In genomic region chr12:89525824-89526770, GRCh38 we compare ENCODE assay signal across 1 cellular context.
A peak's percentile ranks its signal among the peaks of the same experiment; 100 is the strongest.
TF ChIP-seq lines count a peak whose summit lies in the region.

POC1B (minus strand) TSS chr12:89526047; CDS start chr12:89525895, 152 bp downstream.

TF ChIP-seq in HepG2, 621 proteins besides CTCF, POLR2A, EP300 and RAD21 (continued from another document and continues in another):
- TF ChIP-seq, protein P1, sequence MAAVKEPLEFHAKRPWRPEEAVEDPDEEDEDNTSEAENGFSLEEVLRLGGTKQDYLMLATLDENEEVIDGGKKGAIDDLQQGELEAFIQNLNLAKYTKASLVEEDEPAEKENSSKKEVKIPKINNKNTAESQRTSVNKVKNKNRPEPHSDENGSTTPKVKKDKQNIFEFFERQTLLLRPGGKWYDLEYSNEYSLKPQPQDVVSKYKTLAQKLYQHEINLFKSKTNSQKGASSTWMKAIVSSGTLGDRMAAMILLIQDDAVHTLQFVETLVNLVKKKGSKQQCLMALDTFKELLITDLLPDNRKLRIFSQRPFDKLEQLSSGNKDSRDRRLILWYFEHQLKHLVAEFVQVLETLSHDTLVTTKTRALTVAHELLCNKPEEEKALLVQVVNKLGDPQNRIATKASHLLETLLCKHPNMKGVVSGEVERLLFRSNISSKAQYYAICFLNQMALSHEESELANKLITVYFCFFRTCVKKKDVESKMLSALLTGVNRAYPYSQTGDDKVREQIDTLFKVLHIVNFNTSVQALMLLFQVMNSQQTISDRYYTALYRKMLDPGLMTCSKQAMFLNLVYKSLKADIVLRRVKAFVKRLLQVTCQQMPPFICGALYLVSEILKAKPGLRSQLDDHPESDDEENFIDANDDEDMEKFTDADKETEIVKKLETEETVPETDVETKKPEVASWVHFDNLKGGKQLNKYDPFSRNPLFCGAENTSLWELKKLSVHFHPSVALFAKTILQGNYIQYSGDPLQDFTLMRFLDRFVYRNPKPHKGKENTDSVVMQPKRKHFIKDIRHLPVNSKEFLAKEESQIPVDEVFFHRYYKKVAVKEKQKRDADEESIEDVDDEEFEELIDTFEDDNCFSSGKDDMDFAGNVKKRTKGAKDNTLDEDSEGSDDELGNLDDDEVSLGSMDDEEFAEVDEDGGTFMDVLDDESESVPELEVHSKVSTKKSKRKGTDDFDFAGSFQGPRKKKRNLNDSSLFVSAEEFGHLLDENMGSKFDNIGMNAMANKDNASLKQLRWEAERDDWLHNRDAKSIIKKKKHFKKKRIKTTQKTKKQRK (IDR thresholded peaks at IDR 0.05; ENCODE audit: low read length): no peak
- peak; percentile 86 for TF ChIP-seq ZNF350 (CRISPR knock-in tag; IDR thresholded peaks at IDR 0.05; ENCODE audit: borderline replicate concordance, low read depth)
- TF ChIP-seq PRDM4 (CRISPR knock-in tag; IDR thresholded peaks at IDR 0.05; ENCODE audit: borderline replicate concordance): no peak
- TF ChIP-seq PAXIP1 (CRISPR knock-in tag; conservative IDR thresholded peaks at IDR 0.05): 0 out of 2 replicates have a peak, but pooled peaks have one; percentile 21
- no peak for TF ChIP-seq ZNF7 (CRISPR knock-in tag; IDR thresholded peaks at IDR 0.05)
- TF ChIP-seq IRF1 (CRISPR knock-in tag; IDR thresholded peaks at IDR 0.05; ENCODE audit: low read depth): no peak
- TF ChIP-seq MIER2 (CRISPR knock-in tag; IDR thresholded peaks at IDR 0.05): 0 out of 2 replicates have a peak, but pooled peaks have one; percentile 29
- peak; percentile 64; the same call in 1 of the 2 replicates for TF ChIP-seq PHF8 (CRISPR knock-in tag; IDR thresholded peaks at IDR 0.05)
- no peak for TF ChIP-seq ZNF335 (CRISPR knock-in tag; IDR thresholded peaks at IDR 0.05)
- TF ChIP-seq, protein P2, sequence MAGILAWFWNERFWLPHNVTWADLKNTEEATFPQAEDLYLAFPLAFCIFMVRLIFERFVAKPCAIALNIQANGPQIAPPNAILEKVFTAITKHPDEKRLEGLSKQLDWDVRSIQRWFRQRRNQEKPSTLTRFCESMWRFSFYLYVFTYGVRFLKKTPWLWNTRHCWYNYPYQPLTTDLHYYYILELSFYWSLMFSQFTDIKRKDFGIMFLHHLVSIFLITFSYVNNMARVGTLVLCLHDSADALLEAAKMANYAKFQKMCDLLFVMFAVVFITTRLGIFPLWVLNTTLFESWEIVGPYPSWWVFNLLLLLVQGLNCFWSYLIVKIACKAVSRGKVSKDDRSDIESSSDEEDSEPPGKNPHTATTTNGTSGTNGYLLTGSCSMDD (CRISPR knock-in tag; IDR thresholded peaks at IDR 0.05): no peak
- TF ChIP-seq MXD1 (CRISPR knock-in tag; IDR thresholded peaks at IDR 0.05): peak; percentile 57; the same call in 1 of the 2 replicates
- TF ChIP-seq ZBTB42 (CRISPR knock-in tag; IDR thresholded peaks at IDR 0.05): no peak
- peak; percentile 22; the same call in 1 of the 2 replicates for TF ChIP-seq AHR (CRISPR knock-in tag; IDR thresholded peaks at IDR 0.05)
- no peak; the same call in 1 of the 2 replicates for TF ChIP-seq PCBP1 (IDR thresholded peaks at IDR 0.05; ENCODE audit: borderline replicate concordance, low read depth, low read length)
- peak; percentile 83 for TF ChIP-seq E2F1 (CRISPR knock-in tag; IDR thresholded peaks at IDR 0.05)
- no peak for TF ChIP-seq AGO2 (optimal IDR thresholded peaks at IDR 0.05; ENCODE audit: low read depth, low read length)
- 0 out of 2 replicates have a peak, but pooled peaks have one; percentile 66 for TF ChIP-seq SNAI1 (CRISPR knock-in tag; IDR thresholded peaks at IDR 0.05; ENCODE audit: borderline replicate concordance)
- 0 out of 2 replicates have a peak, but pooled peaks have one; percentile 24 for TF ChIP-seq ZNF281 (CRISPR knock-in tag; IDR thresholded peaks at IDR 0.05; ENCODE audit: borderline replicate concordance)
- no peak for TF ChIP-seq ZNF572 (CRISPR knock-in tag; IDR thresholded peaks at IDR 0.05)
- TF ChIP-seq ZBTB1 (CRISPR knock-in tag; IDR thresholded peaks at IDR 0.05; ENCODE audit: borderline replicate concordance): no peak
- TF ChIP-seq ELF4 (CRISPR knock-in tag; IDR thresholded peaks at IDR 0.05; ENCODE audit: borderline replicate concordance): no peak
- no peak for TF ChIP-seq AFF4 (CRISPR knock-in tag; IDR thresholded peaks at IDR 0.05)
- TF ChIP-seq SMC3 (IDR thresholded peaks at IDR 0.05; ENCODE audit: low read length): no peak
- TF ChIP-seq RBM39 (IDR thresholded peaks at IDR 0.05; ENCODE audit: low read depth, low read length, poor library complexity, severe bottlenecking): no peak
- TF ChIP-seq MAF1 (CRISPR knock-in tag; IDR thresholded peaks at IDR 0.05; ENCODE audit: borderline replicate concordance): peak; percentile 80
- no peak for TF ChIP-seq ETV6 (CRISPR knock-in tag; conservative IDR thresholded peaks at IDR 0.05)
- peak; percentile 19; the same call in 1 of the 2 replicates for TF ChIP-seq ZNF777 (CRISPR knock-in tag; IDR thresholded peaks at IDR 0.05)
- TF ChIP-seq HMG20A (CRISPR knock-in tag; IDR thresholded peaks at IDR 0.05; ENCODE audit: borderline replicate concordance): no peak
- TF ChIP-seq ZNF619 (CRISPR knock-in tag; IDR thresholded peaks at IDR 0.05): peak; percentile 76; the same call in 1 of the 2 replicates
- TF ChIP-seq ZBTB33 (CRISPR knock-in tag; IDR thresholded peaks at IDR 0.05): no peak; the same call in 1 of the 2 replicates
- TF ChIP-seq CREB1 (IDR thresholded peaks at IDR 0.05): peak; percentile 82
- peak; percentile 88 for TF ChIP-seq CREB1 (CRISPR knock-in tag; IDR thresholded peaks at IDR 0.05)
